20 cellular contexts compared by ENCODE assay signal in the genomic region with DNA sequence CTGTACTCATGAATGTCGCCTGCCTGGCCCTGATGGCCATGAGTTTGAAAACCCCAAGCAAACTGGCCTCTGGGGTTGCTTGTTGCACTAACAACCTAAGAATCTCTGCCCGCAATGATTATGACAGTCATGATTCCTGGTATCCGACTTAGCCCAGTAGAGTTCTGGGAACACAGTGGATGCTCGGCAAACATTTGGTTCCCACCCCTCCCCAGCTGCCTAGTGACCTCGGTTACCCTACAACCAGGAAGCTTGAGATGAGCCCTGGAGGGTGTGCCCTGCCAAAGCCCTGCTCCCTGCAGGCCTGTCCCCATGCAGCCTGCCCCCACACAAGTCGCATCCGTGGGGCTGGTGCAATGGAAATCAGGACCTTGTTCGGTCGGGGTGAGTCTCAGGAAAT.
A peak's percentile ranks its signal among the peaks of the same experiment; 100 is the strongest.
DNase-seq lines count a peak whose midpoint lies in the region; ATAC-seq, FAIRE-seq and TF ChIP-seq lines count a peak whose summit lies in the region.
"Had no signal": no experiment of that assay in that cellular context is flagged by ENCODE, and none has a peak within 500 bp of the region (broad histone marks: within the 10 kb centered on the region; RNA-seq: fewer than 3 reads in every experiment).

No MANE protein-coding gene starts in this region.

- peak; percentile 19 for DNase-seq in GM03348 (ENCODE audit: low spot score)
- DNase-seq in K562 (ENCODE audit: extremely low read depth in 1 of 4, low spot score in 3 of 4) = no peak
- peak; percentile 5 for DNase-seq in myocyte (ENCODE audit: low read depth)
- DNase-seq in NCI-H146 treated with DMSO at 0.1 percent for 48 hours (lab: John Stamatoyannopoulos, UW; ENCODE audit: unreplicated experiment) = no peak
- DNase-seq in T1000 (lab: John Stamatoyannopoulos, UW) = no peak
- DNase-seq in GM10266 (ENCODE audit: extremely low spot score) = no peak
- no peak for DNase-seq in hepatic stellate cell (ENCODE audit: low spot score)
- DNase-seq: GOT3, HCEC 1CT, NCI-H1048, NCI-H1417, NCI-H1694 treated with DMSO at 0.1 percent for 48 hours, NCI-H2081, NCI-H2227 treated with DMSO at 0.1 percent for 48 hours, NCI-H526 treated with DMSO at 0.1 percent for 48 hours, SHP77 had no signal

- CTCF ChIA-PET in K562 (lab: Yijun Ruan, JAX; ENCODE audit: low intra/inter-chr PET ratio) = no interaction called here

- TF ChIP-seq POLR2A in K562 (conservative IDR thresholded peaks at IDR 0.05) = no peak

- H3K4me3 ChIP-seq in K562 (no peak overlapping the region), skeletal muscle tissue (ENCODE audit: low read length in 3 of 3) (no peak overlapping the region)

- TF ChIP-seq EP300 in K562 (IDR thresholded peaks at IDR 0.05; ENCODE audit: low read length) = no peak

- H3K79me2 ChIP-seq in K562 (ENCODE audit: control insufficient read depth, insufficient read depth, low read length) = no peaks in the 10 kb centered on the region

- FAIRE-seq in K562 (lab: Jason Lieb, UNC) = no peak
- FAIRE-seq: GM12891 had no signal

- TF ChIP-seq CTCF in K562 (IDR thresholded peaks at IDR 0.05 in 2 of 3, conservative IDR thresholded peaks at IDR 0.05 in 1 of 3; ENCODE audit: insufficient read depth in 2 of 3, low read depth in 1 of 3, low read length in 3 of 3) (no peak), GM10266 (IDR thresholded peaks at IDR 0.05; ENCODE audit: control insufficient read depth, insufficient read depth, low read depth, missing control alignments) (no peak)

- H3K9me3 ChIP-seq in K562 (replicated peaks; ENCODE audit: control insufficient read depth, insufficient read depth, low read depth, low read length) = no peaks in the 10 kb centered on the region
- H3K9me3 ChIP-seq in skeletal muscle tissue (ENCODE audit: control insufficient read depth in 3 of 3, low read length in 3 of 3) = no peaks in the 10 kb centered on the region

- intact Hi-C loops in K562 (cut with micrococcal nuclease) = no loop called here

- H3K36me3 ChIP-seq in K562 (ENCODE audit: control insufficient read depth, insufficient read depth, low read length) (no peaks in the 10 kb centered on the region), skeletal muscle tissue (ENCODE audit: control insufficient read depth in 3 of 3, insufficient read depth in 3 of 3, low read length in 3 of 3) (no peaks in the 10 kb centered on the region)

- H4K20me1 ChIP-seq in K562 (replicated peaks; ENCODE audit: control insufficient read depth, insufficient read depth, low read length) = 0 out of 2 replicates have a peak, but pooled peaks cover 4% of the 10 kb centered on the region

- no TSS peak for BruUV-seq in K562 (replicated peaks; lab: Mats Ljungman, UMichigan)

- H3K4me1 ChIP-seq in K562 (replicated peaks in 1 of 2; ENCODE audit: control insufficient read depth in 2 of 2, insufficient read depth in 2 of 2, low read length in 2 of 2) (peaks cover 0 to 6% of the 10 kb centered on the region in 2 experiments; a peak in 1 of 5 replicates), skeletal muscle tissue (ENCODE audit: control insufficient read depth in 3 of 3, insufficient read depth in 3 of 3, low read length in 3 of 3) (no peaks in the 10 kb centered on the region)

- H3K27ac ChIP-seq in K562 (ENCODE audit: extremely low read depth, low read depth, low read length) = no peak overlapping the region
- peak overlapping the region; percentile 30 for H3K27ac ChIP-seq in skeletal muscle tissue (ENCODE audit: low read depth, low read length)
- H3K27ac ChIP-seq: HL-60, RWPE1 had no signal

- ATAC-seq in K562 = no peak

- 0% methylated on average over 9 of the region's 9 CpGs for WGBS in K562 (ENCODE audit: insufficient coverage, low coverage, missing lambda C conversion rate)

- H3K9ac ChIP-seq in K562 (ENCODE audit: insufficient read depth in 1 of 2, low read depth in 2 of 2, low read length in 2 of 2) (no peak overlapping the region), skeletal muscle tissue (ENCODE audit: low read depth in 1 of 3, low read length in 3 of 3) (no peak overlapping the region)

- no peak overlapping the region for H2AFZ ChIP-seq in K562 (ENCODE audit: low read depth, low read length)

- H3K27me3 ChIP-seq in K562 (ENCODE audit: control insufficient read depth in 2 of 2, insufficient read depth in 2 of 2, low read length in 2 of 2) (peaks cover 25 to 65% of the 10 kb centered on the region in 2 experiments), skeletal muscle tissue (ENCODE audit: control insufficient read depth in 3 of 3, insufficient read depth in 3 of 3, low read length in 3 of 3) (peaks cover 20 to 28% (median 25%) of the 10 kb centered on the region in 3 donors)

- in situ Hi-C loops in K562 (cut with MboI) = no loop called here

- POLR2A ChIA-PET in K562 (lab: Yijun Ruan, JAX) = no interaction called here

- TF ChIP-seq RAD21 in K562 (CRISPR knock-in tag; conservative IDR thresholded peaks at IDR 0.05 in 1 of 2, IDR thresholded peaks at IDR 0.05 in 1 of 2) = no peak

- peaks cover under 1% of the 10 kb centered on the region for H3K9me1 ChIP-seq in K562 (ENCODE audit: control insufficient read depth, insufficient read depth, low read length)

- H3K4me2 ChIP-seq in K562 (ENCODE audit: insufficient read depth, low read length) = no peak overlapping the region

TF ChIP-seq in K562, 482 proteins besides CTCF, POLR2A, EP300 and RAD21:
- no peak for TF ChIP-seq ZFP30 (CRISPR knock-in tag; IDR thresholded peaks at IDR 0.05; ENCODE audit: borderline replicate concordance)
- no peak for TF ChIP-seq ZFPM2 (CRISPR knock-in tag; IDR thresholded peaks at IDR 0.05)
- 0 out of 2 replicates have a peak, but pooled peaks have one; percentile 38 for TF ChIP-seq CTBP1 (IDR thresholded peaks at IDR 0.05; ENCODE audit: borderline replicate concordance)
- TF ChIP-seq DACH1 (IDR thresholded peaks at IDR 0.05; ENCODE audit: partially characterized antibody) = no peak

Comparison
In these comparisons a context has a peak if more than half of its experiments do, and no peak if none do; other contexts are left out.
1. DNase-seq: peak in GM03348 (single experiment) and myocyte (single experiment); none in K562 (0 of 4), NCI-H146 treated with DMSO at 0.1 percent for 48 hours (single experiment), T1000 (single experiment), GM10266 (single experiment) and hepatic stellate cell (single experiment).